Comparison of ENCODE assay signal across 1 cellular context in genomic region chr1:3610165-3610822, GRCh38.
TF ChIP-seq lines count a peak whose summit lies in the region.

No MANE protein-coding gene starts in this region.

TF ChIP-seq in HCT116, 20 proteins besides CTCF, POLR2A, EP300 and RAD21 (continued from another document):
- TF ChIP-seq REST (IDR thresholded peaks at IDR 0.05; ENCODE audit: low read depth) (no peak), CBX3 (IDR thresholded peaks at IDR 0.05; ENCODE audit: low read depth) (no peak), MAX (IDR thresholded peaks at IDR 0.05) (no peak)
